ENCODE assay signal across 12 cellular contexts in the genomic region with DNA sequence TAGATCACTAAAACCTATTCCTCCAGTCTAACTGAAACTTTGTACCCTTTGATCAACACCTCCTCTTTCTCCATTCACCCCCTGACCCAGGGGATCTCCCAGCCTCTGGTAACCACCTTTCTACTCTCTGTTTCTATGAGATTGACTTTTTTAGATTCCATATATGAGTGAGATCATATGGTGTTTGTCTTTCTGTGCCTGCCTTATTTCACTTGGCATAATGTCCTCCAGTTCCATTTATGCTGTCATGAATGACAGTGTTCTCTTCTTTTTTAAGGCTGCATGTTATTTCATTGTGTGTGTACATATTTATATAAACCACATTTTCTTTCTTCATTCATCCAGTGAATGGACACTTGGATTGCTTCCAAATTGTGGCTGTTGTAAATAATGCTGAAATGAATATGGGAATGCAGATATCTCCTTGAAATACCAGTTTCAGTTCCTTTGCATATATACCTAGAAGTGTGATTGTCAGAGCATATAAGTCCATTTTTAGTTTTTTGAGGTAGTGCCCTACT. TPM values are rescaled to one million over a fixed set of nuclear protein-coding genes. Genes with fewer than 3 reads are reported as not detected.
DNase-seq lines count a peak whose midpoint lies in the region; ATAC-seq, FAIRE-seq and TF ChIP-seq lines count a peak whose summit lies in the region.
"Had no signal": no experiment of that assay in that cellular context is flagged by ENCODE, and none has a peak within 500 bp of the region (broad histone marks: within the 10 kb centered on the region; RNA-seq: fewer than 3 reads in every experiment).

No MANE protein-coding gene starts in this region.

- peak overlapping the region; percentile 14 for H3K4me3 Mint-ChIP-seq in activated T-helper 2 cell treated with anti-CD3 and anti-CD28 coated beads, Interferon-gamma antibody, Interleukin-2, Interleukin-4, amounts not matched to agents 10 μg/mL and 5 μg/mL and 100 μg/mL, durations not matched to agents 14 hours and 24 hours and 36 hours (ENCODE audit: low read depth)

- peak overlapping the region; percentile 73 for H3K27ac Mint-ChIP-seq in activated T-helper 2 cell treated with anti-CD3 and anti-CD28 coated beads, Interferon-gamma antibody, Interleukin-2, Interleukin-4, amounts not matched to agents 10 μg/mL and 5 μg/mL and 100 μg/mL, durations not matched to agents 14 hours and 24 hours and 36 hours

- H3K4me3 ChIP-seq in GM12865 (ENCODE audit: low read depth, low read length) = no peak overlapping the region; the same call in 1 of the 2 replicates
- H3K4me3 ChIP-seq: adrenal gland, hepatocyte had no signal

- H3K27me3 Mint-ChIP-seq in activated T-helper 2 cell treated with anti-CD3 and anti-CD28 coated beads, Interferon-gamma antibody, Interleukin-2, Interleukin-4, amounts not matched to agents 10 μg/mL and 5 μg/mL and 100 μg/mL, durations not matched to agents 14 hours and 24 hours and 36 hours (ENCODE audit: low read depth) = no peaks in the 10 kb centered on the region

- TF ChIP-seq CTCF in GM12865 (IDR thresholded peaks at IDR 0.05; ENCODE audit: insufficient read depth, low read depth, low read length, missing control alignments) = no peak

- peaks cover 83% of the 10 kb centered on the region for H3K36me3 Mint-ChIP-seq in activated T-helper 2 cell treated with anti-CD3 and anti-CD28 coated beads, Interferon-gamma antibody, Interleukin-2, Interleukin-4, amounts not matched to agents 10 μg/mL and 5 μg/mL and 100 μg/mL, durations not matched to agents 14 hours and 24 hours and 36 hours (ENCODE audit: low read depth)

- peak; percentile 91 for ATAC-seq in HG02981 (IDR thresholded peaks at IDR 0.05; ENCODE audit: unreplicated experiment)

- H3K9me3 Mint-ChIP-seq in activated T-helper 2 cell treated with anti-CD3 and anti-CD28 coated beads, Interferon-gamma antibody, Interleukin-2, Interleukin-4, amounts not matched to agents 10 μg/mL and 5 μg/mL and 100 μg/mL, durations not matched to agents 14 hours and 24 hours and 36 hours = peaks cover 5% of the 10 kb centered on the region

- DNase-seq in GM12865 (ENCODE audit: low read depth) = peak; percentile 89
- no peak for DNase-seq in GM19239 (ENCODE audit: insufficient read length, low spot score)
- DNase-seq in activated T-helper 2 cell treated with anti-CD3 and anti-CD28 coated beads, Interferon-gamma antibody, Interleukin-2, Interleukin-4, amounts not matched to agents 10 μg/mL and 5 μg/mL and 100 μg/mL, durations not matched to agents 14 hours and 24 hours and 36 hours (ENCODE audit: low spot score) = no peak
- no peak for DNase-seq in anterior cingulate cortex (lab: John Stamatoyannopoulos, UW)
- no peak for DNase-seq in GF-D8 (lab: John Stamatoyannopoulos, UW)
- DNase-seq in frontal cortex (ENCODE audit: low spot score in 2 of 2) = no peak
- no peak for DNase-seq in HuH-7 (ENCODE audit: low spot score)
- DNase-seq: adrenal gland, DMS79, IMR-90 had no signal

- H3K4me1 Mint-ChIP-seq in activated T-helper 2 cell treated with anti-CD3 and anti-CD28 coated beads, Interferon-gamma antibody, Interleukin-2, Interleukin-4, amounts not matched to agents 10 μg/mL and 5 μg/mL and 100 μg/mL, durations not matched to agents 14 hours and 24 hours and 36 hours (ENCODE audit: low read depth) = peaks cover 65% of the 10 kb centered on the region

- FAIRE-seq in GM19239 (lab: Jason Lieb, UNC) (peak; percentile 77), frontal cortex (lab: Jason Lieb, UNC) (no peak)

- intact Hi-C loops in activated T-helper 2 cell treated with anti-CD3 and anti-CD28 coated beads, Interferon-gamma antibody, Interleukin-2, Interleukin-4, amounts not matched to agents 10 μg/mL and 5 μg/mL and 100 μg/mL, durations not matched to agents 14 hours and 24 hours and 36 hours (cut with micrococcal nuclease) = loop anchor here (1.0 to 5.0 kb wide), 7 partner anchors 23 to 215 kb away; partner anchors contain the start of genes DHX35 and PPP1R16B

RNA-seq across cellular contexts. Expression of gene DHX35, which starts 57.7 kb away (rescaled TPM):
- 14.8 and 15.3 TPM in 2 replicates for total RNA-seq in activated T-helper 2 cell treated with anti-CD3 and anti-CD28 coated beads, Interferon-gamma antibody, Interleukin-2, Interleukin-4, amounts not matched to agents 10 μg/mL and 5 μg/mL and 100 μg/mL, durations not matched to agents 14 hours and 24 hours and 36 hours
- total RNA-seq in frontal cortex = 15.5 TPM
